Comparison of ENCODE assay signal across 12 cellular contexts in genomic region chr17:57643062-57643461, GRCh38.
DNase-seq lines count a peak whose midpoint lies in the region; ATAC-seq and TF ChIP-seq lines count a peak whose summit lies in the region.
"Had no signal": no experiment of that assay in that cellular context is flagged by ENCODE, and none has a peak within 500 bp of the region (broad histone marks: within the 10 kb centered on the region; RNA-seq: fewer than 3 reads in every experiment).

No MANE protein-coding gene starts in this region.

- H3K4me3 ChIP-seq in NT2/D1 (ENCODE audit: insufficient read length, low read depth), result no peak overlapping the region
- no peak overlapping the region for H3K4me3 ChIP-seq in iPS-20b (ENCODE audit: low read length)
- H3K4me3 ChIP-seq in H7 (ENCODE audit: insufficient read depth, low read depth, low read length), result no peak overlapping the region
- H3K4me3 ChIP-seq: A549, HAP-1 had no signal

- H3K27ac ChIP-seq in iPS-20b (ENCODE audit: low read length), result no peak overlapping the region
- H3K27ac ChIP-seq: A549 had no signal

- H3K27ac Mint-ChIP-seq in activated naive CD8-positive, alpha-beta T cell treated with anti-CD3 and anti-CD28 coated beads, Interleukin-2, amount 50 U/mL, for 24 hours, result peak overlapping the region; percentile 12
- no peak overlapping the region for H3K27ac Mint-ChIP-seq in activated naive CD8-positive, alpha-beta T cell treated with anti-CD3 and anti-CD28 coated beads for 36 hours

- peaks cover 7% of the 10 kb centered on the region for H3K4me1 ChIP-seq in NT2/D1 (ENCODE audit: insufficient read depth, insufficient read length)
- peaks cover 6% of the 10 kb centered on the region; the same call in 1 of the 2 replicates for H3K4me1 ChIP-seq in iPS-20b (ENCODE audit: insufficient read depth, low read length)
- H3K4me1 ChIP-seq: A549, Caco-2, HAP-1 had no signal

- no peaks in the 10 kb centered on the region for H3K9me3 Mint-ChIP-seq in activated naive CD8-positive, alpha-beta T cell treated with anti-CD3 and anti-CD28 coated beads, Interleukin-2, amount 50 U/mL, for 24 hours
- no peaks in the 10 kb centered on the region for H3K9me3 Mint-ChIP-seq in activated naive CD8-positive, alpha-beta T cell treated with anti-CD3 and anti-CD28 coated beads for 36 hours
- H3K9me3 Mint-ChIP-seq: CD8-positive, alpha-beta memory T cell had no signal

- H3K36me3 ChIP-seq in NT2/D1 (ENCODE audit: insufficient read depth, insufficient read length, low read length), result peaks cover 6% of the 10 kb centered on the region
- no peaks in the 10 kb centered on the region for H3K36me3 ChIP-seq in iPS-20b (ENCODE audit: insufficient read depth, low read depth, low read length)
- H3K36me3 ChIP-seq in H7 (replicated peaks; ENCODE audit: control insufficient read depth, insufficient read depth, low read length), result no peaks in the 10 kb centered on the region
- H3K36me3 ChIP-seq: HAP-1 had no signal

- peaks cover 16% of the 10 kb centered on the region for H3K4me1 Mint-ChIP-seq in activated naive CD8-positive, alpha-beta T cell treated with anti-CD3 and anti-CD28 coated beads, Interleukin-2, amount 50 U/mL, for 24 hours
- H3K4me1 Mint-ChIP-seq in activated naive CD8-positive, alpha-beta T cell treated with anti-CD3 and anti-CD28 coated beads for 36 hours, result peaks cover 6% of the 10 kb centered on the region

- no peak for DNase-seq in activated naive CD8-positive, alpha-beta T cell treated with anti-CD3 and anti-CD28 coated beads, Interleukin-2, amount 50 U/mL, for 24 hours
- no peak for DNase-seq in activated naive CD8-positive, alpha-beta T cell treated with anti-CD3 and anti-CD28 coated beads for 36 hours
- DNase-seq in NT2/D1 (ENCODE audit: low read depth, low spot score), result no peak
- DNase-seq in SW480 (ENCODE audit: low spot score), result no peak
- no peak for DNase-seq in H7
- no peak for DNase-seq in erythroblast (lab: John Stamatoyannopoulos, UW)
- DNase-seq: Caco-2; CD8-positive, alpha-beta memory T cell; GF-D8 had no signal

- H3K9me3 ChIP-seq in NT2/D1 (ENCODE audit: insufficient read depth, low read length) (no peaks in the 10 kb centered on the region), iPS-20b (ENCODE audit: insufficient read depth, low read depth, low read length) (no peaks in the 10 kb centered on the region)
- H3K9me3 ChIP-seq: A549, Caco-2, HAP-1 had no signal

- peak overlapping the region; percentile 18 for H3K9ac ChIP-seq in NT2/D1 (ENCODE audit: insufficient read length, low read depth)
- H3K9ac ChIP-seq in iPS-20b (ENCODE audit: low read depth, low read length), result peak overlapping the region; percentile 34; the same call in 1 of the 2 replicates

- H3K27me3 Mint-ChIP-seq in activated naive CD8-positive, alpha-beta T cell treated with anti-CD3 and anti-CD28 coated beads, Interleukin-2, amount 50 U/mL, for 24 hours, result no peaks in the 10 kb centered on the region
- no peaks in the 10 kb centered on the region for H3K27me3 Mint-ChIP-seq in activated naive CD8-positive, alpha-beta T cell treated with anti-CD3 and anti-CD28 coated beads for 36 hours

- TF ChIP-seq POLR2A in erythroblast (IDR thresholded peaks at IDR 0.05; ENCODE audit: low read length), result no peak

- no peaks in the 10 kb centered on the region for H3K27me3 ChIP-seq in NT2/D1 (ENCODE audit: insufficient read depth, insufficient read length)
- H3K27me3 ChIP-seq in iPS-20b (ENCODE audit: insufficient read depth, low read length), result no peaks in the 10 kb centered on the region
- H3K27me3 ChIP-seq in H7 (ENCODE audit: control insufficient read depth, insufficient read depth, low read length), result no peaks in the 10 kb centered on the region

- no peak overlapping the region for H3K4me3 Mint-ChIP-seq in activated naive CD8-positive, alpha-beta T cell treated with anti-CD3 and anti-CD28 coated beads, Interleukin-2, amount 50 U/mL, for 24 hours
- H3K4me3 Mint-ChIP-seq in activated naive CD8-positive, alpha-beta T cell treated with anti-CD3 and anti-CD28 coated beads for 36 hours, result no peak overlapping the region
- H3K4me3 Mint-ChIP-seq: CD8-positive, alpha-beta memory T cell had no signal

- ATAC-seq in activated naive CD8-positive, alpha-beta T cell treated with anti-CD3 and anti-CD28 coated beads, Interleukin-2, amount 50 U/mL, for 24 hours, result no peak
- ATAC-seq: A549 had no signal

- H3K36me3 Mint-ChIP-seq in activated naive CD8-positive, alpha-beta T cell treated with anti-CD3 and anti-CD28 coated beads, Interleukin-2, amount 50 U/mL, for 24 hours (ENCODE audit: low read depth), result no peaks in the 10 kb centered on the region
- peaks cover 1% of the 10 kb centered on the region for H3K36me3 Mint-ChIP-seq in activated naive CD8-positive, alpha-beta T cell treated with anti-CD3 and anti-CD28 coated beads for 36 hours
